Comparison of ENCODE assay signal across 17 cellular contexts in genomic region chr21:28226563-28226962, GRCh38.
DNase-seq lines count a peak whose midpoint lies in the region; ATAC-seq and TF ChIP-seq lines count a peak whose summit lies in the region.
"Had no signal": no experiment of that assay in that cellular context is flagged by ENCODE, and none has a peak within 500 bp of the region (broad histone marks: within the 10 kb centered on the region; RNA-seq: fewer than 3 reads in every experiment).

No MANE protein-coding gene starts in this region.

- POLR2A ChIA-PET in IMR-90 (lab: Charles Lee; ENCODE audit: unreplicated experiment): no interaction called here

- in situ Hi-C loops in IMR-90 (cut with MboI; ENCODE audit: low sequenced_read_pairs): no loop called here
- in situ Hi-C loops in transverse colon (cut with MboI; ENCODE audit: low pct_ligation_motif_present in 1 of 4, low pct_unique_long_range_greater_than_20kb in 1 of 4, low sequenced_read_pairs in 3 of 4): no loop called here

- TF ChIP-seq RAD21 in IMR-90 (IDR thresholded peaks at IDR 0.05; ENCODE audit: low read length): no peak

- DNase-seq in IMR-90: no peak
- no peak for DNase-seq in iPS-NIHi7 (ENCODE audit: extremely low spot score)
- no peak for DNase-seq in NCI-H774 (lab: John Stamatoyannopoulos, UW)
- no peak for DNase-seq in transverse colon
- DNase-seq: 8988T; ACHN; BE2C; C1 segment of cervical spinal cord; Caco-2; Calu3; CD4-positive, alpha-beta T cell; CD8-positive, alpha-beta T cell; DMS79 treated with DMSO at 0.1 percent for 48 hours; GF-D8 had no signal

- H4K5ac ChIP-seq in IMR-90 (ENCODE audit: low read depth, low read length): peak overlapping the region; percentile 77

- no peak for TF ChIP-seq EP300 in transverse colon (IDR thresholded peaks at IDR 0.05; ENCODE audit: low read depth)

- no peak overlapping the region for H3K14ac ChIP-seq in IMR-90 (replicated peaks; ENCODE audit: low read depth, low read length)

- H3K4me3 ChIP-seq in IMR-90 (ENCODE audit: insufficient read depth, low read depth, low read length): no peak overlapping the region
- H3K4me3 ChIP-seq in transverse colon: no peak overlapping the region
- H3K4me3 ChIP-seq: BLaER1 had no signal

- H2BK20ac ChIP-seq in IMR-90 (ENCODE audit: low read depth, low read length): 0 out of 2 replicates have a peak overlapping the region, but pooled peaks have one; percentile 45

- H3K36me3 ChIP-seq in IMR-90 (ENCODE audit: control insufficient read depth, insufficient read depth, low read length): no peaks in the 10 kb centered on the region
- H3K36me3 ChIP-seq in transverse colon: no peaks in the 10 kb centered on the region
- H3K36me3 ChIP-seq: BE2C, BLaER1 had no signal

- H3K27me3 ChIP-seq in IMR-90 (ENCODE audit: control insufficient read depth, insufficient read depth, low read length) (no peaks in the 10 kb centered on the region), transverse colon (no peaks in the 10 kb centered on the region)
- H3K27me3 ChIP-seq: BE2C, BLaER1 had no signal

- H4K20me1 ChIP-seq in IMR-90 (ENCODE audit: insufficient read depth, low read length): no peaks in the 10 kb centered on the region
- H4K20me1 ChIP-seq: BLaER1 had no signal

- no peak overlapping the region; the same call in 1 of the 2 replicates for H2AK5ac ChIP-seq in IMR-90 (ENCODE audit: low read depth, low read length)

- no peak overlapping the region for H3K4me2 ChIP-seq in IMR-90 (ENCODE audit: low read depth, low read length)
- H3K4me2 ChIP-seq: BLaER1 had no signal

- no peak overlapping the region for H2AFZ ChIP-seq in IMR-90 (replicated peaks; ENCODE audit: low read length, poor library complexity)

- peak overlapping the region; percentile 35 for H4K91ac ChIP-seq in IMR-90 (ENCODE audit: insufficient read depth, low read depth, low read length)

- dilution Hi-C loops in IMR-90 (cut with HindIII; ENCODE audit: low sequenced_read_pairs, unreplicated experiment): no loop called here

- TF ChIP-seq CTCF in C4-2B (conservative IDR thresholded peaks at IDR 0.05) (no peak), IMR-90 (conservative IDR thresholded peaks at IDR 0.05; ENCODE audit: low read depth, low read length) (no peak), VCaP (conservative IDR thresholded peaks at IDR 0.05) (no peak), transverse colon (IDR thresholded peaks at IDR 0.05) (no peak)

- no peak overlapping the region for H3K9ac ChIP-seq in IMR-90 (ENCODE audit: low read depth, low read length)
- H3K9ac ChIP-seq: BLaER1 had no signal

- no peak overlapping the region for H3K23ac ChIP-seq in IMR-90 (ENCODE audit: low read depth, low read length)

- H3K79me1 ChIP-seq in IMR-90 (ENCODE audit: low read depth in 1 of 2, low read length in 2 of 2): no peaks in the 10 kb centered on the region

- H3K4me1 ChIP-seq in IMR-90 (ENCODE audit: control insufficient read depth, insufficient read depth, low read length) (peaks cover 14% of the 10 kb centered on the region), transverse colon (no peaks in the 10 kb centered on the region)
- H3K4me1 ChIP-seq: BLaER1 had no signal

- H3K9me3 ChIP-seq in IMR-90 (ENCODE audit: control insufficient read depth, insufficient read depth, low read length): no peaks in the 10 kb centered on the region
- H3K9me3 ChIP-seq in transverse colon: no peaks in the 10 kb centered on the region
- H3K9me3 ChIP-seq: BE2C, BLaER1, Caco-2 had no signal

- no peak for ATAC-seq in IMR-90 (ENCODE audit: low read depth)
- ATAC-seq: CD8-positive, alpha-beta T cell had no signal

- TF ChIP-seq POLR2A in IMR-90 (IDR thresholded peaks at IDR 0.05; ENCODE audit: low read depth, low read length): no peak
- TF ChIP-seq POLR2A in transverse colon (IDR thresholded peaks at IDR 0.05): no peak

- H2BK15ac ChIP-seq in IMR-90 (ENCODE audit: low read depth, low read length): peak overlapping the region; percentile 73; the same call in 2 of the 3 replicates

- peak overlapping the region; percentile 77; the same call in 1 of the 2 replicates for H2BK120ac ChIP-seq in IMR-90 (ENCODE audit: low read depth, low read length)

- no TSS peak for BruUV-seq in IMR-90 (replicated peaks; lab: Mats Ljungman, UMichigan)

- peaks cover 6% of the 10 kb centered on the region for H3K9me1 ChIP-seq in IMR-90 (ENCODE audit: insufficient read depth, low read length)

- H4K8ac ChIP-seq in IMR-90 (ENCODE audit: low read depth in 2 of 2, low read length in 2 of 2): peak overlapping the region; percentile 13 to 76; a peak in 2 of 4 replicates

- H3K4ac ChIP-seq in IMR-90 (ENCODE audit: low read depth, low read length): no peak overlapping the region

- H3K27ac ChIP-seq in C4-2B (peak overlapping the region; percentile 61), IMR-90 (ENCODE audit: insufficient read depth, low read length) (peak overlapping the region; percentile 23; the same call in 1 of the 2 replicates), VCaP (peak overlapping the region; percentile 23), transverse colon (no peak overlapping the region)
- H3K27ac ChIP-seq: BLaER1 had no signal

- no peak overlapping the region for H2AK9ac ChIP-seq in IMR-90 (replicated peaks; ENCODE audit: low read depth, low read length, poor library complexity)

- intact Hi-C loops in IMR-90 (cut with micrococcal nuclease): loop anchor here (5.0 to 10.0 kb wide), 2 partner anchors 162 to 1379 kb away; partner anchors contain the start of gene ADAMTS1
- intact Hi-C loops in transverse colon (cut with DNase I; ENCODE audit: low total_unique reads): no loop called here

- CTCF ChIA-PET in IMR-90 (lab: Yijun Ruan, JAX): interaction anchor here (1.0 kb wide), 1 partner anchor 12 kb away, joined by 3 read pairs; no protein-coding TSS in a partner anchor

- H2BK5ac ChIP-seq in IMR-90 (ENCODE audit: low read depth, low read length, poor library complexity, severe bottlenecking): no peak overlapping the region

- WGBS in IMR-90 (ENCODE audit: extremely low coverage in 2 of 2, insufficient read length in 1 of 2), 2 experiments: no CpG with 5 or more reads among the region's 2 CpGs
- WGBS in transverse colon (ENCODE audit: low coverage in 1 of 2), 2 donors: 50 to 62% methylated on average over 2 of the region's 2 CpGs

- H3K56ac ChIP-seq in IMR-90 (ENCODE audit: extremely low read depth, insufficient read depth, low read length): no peak overlapping the region

- peak overlapping the region; percentile 83 for H3K18ac ChIP-seq in IMR-90 (ENCODE audit: low read depth, low read length)

TF ChIP-seq in IMR-90, 13 proteins besides CTCF, POLR2A, EP300 and RAD21:
- no peak for TF ChIP-seq CHD1 (IDR thresholded peaks at IDR 0.05; ENCODE audit: low read depth, low read length)
- TF ChIP-seq MAFK (IDR thresholded peaks at IDR 0.05; ENCODE audit: low read depth, low read length): no peak
- no peak for TF ChIP-seq MXI1 (IDR thresholded peaks at IDR 0.05; ENCODE audit: borderline replicate concordance, low read depth, low read length)
- TF ChIP-seq RCOR1 (IDR thresholded peaks at IDR 0.05; ENCODE audit: insufficient replicate concordance, low read length): no peak
- TF ChIP-seq NFE2L2 (IDR thresholded peaks at IDR 0.05; ENCODE audit: low read depth, low read length): no peak
- no peak for TF ChIP-seq ELK1 (IDR thresholded peaks at IDR 0.05; ENCODE audit: borderline replicate concordance, low read depth, low read length)

Comparison
In these comparisons a context has a peak if more than half of its experiments do, and no peak if none do; other contexts are left out.
1. H3K27ac ChIP-seq: peak in C4-2B (single experiment), IMR-90 (single experiment) and VCaP (single experiment); none in transverse colon (0 of 4).